7 cellular contexts compared by ENCODE assay signal in the genomic region with DNA sequence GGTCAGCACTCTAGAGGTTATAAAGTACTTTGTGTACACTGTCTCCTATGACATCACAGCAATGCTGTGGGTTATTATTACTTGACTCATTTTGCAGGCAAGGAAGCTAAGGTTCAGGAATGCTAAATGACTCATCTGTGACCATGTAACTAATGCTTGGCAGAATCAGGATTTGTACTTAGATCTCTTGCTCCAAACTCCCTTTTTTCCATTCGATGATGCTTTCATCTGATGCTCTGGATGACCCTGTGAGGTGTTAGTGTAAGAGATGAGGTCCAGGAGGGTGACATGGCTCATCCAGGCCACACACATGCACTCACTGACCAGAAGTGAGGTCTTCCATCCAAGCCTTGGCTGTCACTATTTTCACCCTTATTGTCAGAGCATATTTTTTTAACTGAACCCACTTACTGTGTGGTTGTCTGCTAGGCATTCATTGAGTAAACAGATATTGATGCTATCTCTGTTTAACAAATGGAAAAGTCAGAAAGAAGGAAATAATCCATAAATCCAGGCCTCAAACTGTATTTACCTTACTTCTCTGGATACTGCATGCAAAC. TPM values are rescaled to one million over a fixed set of nuclear protein-coding genes. Genes with fewer than 3 reads are reported as not detected.
DNase-seq lines count a peak whose midpoint lies in the region; ATAC-seq, FAIRE-seq and TF ChIP-seq lines count a peak whose summit lies in the region.

No MANE protein-coding gene starts in this region.

- H3F3A ChIP-seq in PC-3 (ENCODE audit: low read length, unreplicated experiment) = no peaks in the 10 kb centered on the region

- no peaks in the 10 kb centered on the region for H3K9me1 ChIP-seq in endothelial cell of umbilical vein (replicated peaks; ENCODE audit: control insufficient read depth, extremely low read depth, insufficient read depth, low read length)

- dilution Hi-C loops in endothelial cell of umbilical vein (cut with MboI; ENCODE audit: extremely low pct_ligation_motif_present, low sequenced_read_pairs) = no loop called here

- H3K9me3 ChIP-seq in PC-3 (ENCODE audit: low read length) (no peaks in the 10 kb centered on the region), endothelial cell of umbilical vein (replicated peaks; ENCODE audit: control insufficient read depth, insufficient read depth, low read length) (no peaks in the 10 kb centered on the region)

- no peaks in the 10 kb centered on the region for H3K27me3 ChIP-seq in PC-3 (ENCODE audit: low read length)
- no peaks in the 10 kb centered on the region for H3K27me3 ChIP-seq in endothelial cell of umbilical vein (ENCODE audit: control insufficient read depth in 2 of 2, insufficient read depth in 2 of 2, low read length in 2 of 2)

- TF ChIP-seq CTCF in PC-3 (conservative IDR thresholded peaks at IDR 0.05; ENCODE audit: low read depth, low read length) = no peak
- no peak for TF ChIP-seq CTCF in endothelial cell of umbilical vein (IDR thresholded peaks at IDR 0.05; ENCODE audit: extremely low read depth in 1 of 2, insufficient read depth in 1 of 2, low read depth in 1 of 2, low read length in 2 of 2)

- H3K9ac ChIP-seq in PC-3 (ENCODE audit: low read length) (peak overlapping the region; percentile 83), endothelial cell of umbilical vein (replicated peaks; ENCODE audit: extremely low read depth, insufficient read depth, low read length) (no peak overlapping the region)

- BruUV-seq in PC-3 (replicated peaks; lab: Mats Ljungman, UMichigan) = no TSS peak
- TSS peak; percentile 44 for BruUV-seq in endothelial cell of umbilical vein (replicated peaks; lab: Mats Ljungman, UMichigan)

- H3K36me3 ChIP-seq in PC-3 (ENCODE audit: low read depth, low read length) (no peaks in the 10 kb centered on the region), endothelial cell of umbilical vein (ENCODE audit: control insufficient read depth in 2 of 2, extremely low read depth in 1 of 2, insufficient read depth in 2 of 2, low read length in 2 of 2) (no peaks in the 10 kb centered on the region)

- H3K4me2 ChIP-seq in PC-3 (ENCODE audit: low read length) (peak overlapping the region; percentile 66), endothelial cell of umbilical vein (ENCODE audit: insufficient read depth, low read length) (peak overlapping the region; percentile 21)

- ATAC-seq in GM21529 (IDR thresholded peaks at IDR 0.05; ENCODE audit: unreplicated experiment) (peak; percentile 47), PC-3 (peak; percentile 72), HG02798 (IDR thresholded peaks at IDR 0.05; ENCODE audit: poor library complexity, unreplicated experiment) (no peak)

- intact Hi-C loops in PC-3 (cut with micrococcal nuclease) = loop anchor here (2.0 kb wide), 1 partner anchor 65 kb away; no protein-coding TSS in a partner anchor
- intact Hi-C loops in endothelial cell of umbilical vein (cut with micrococcal nuclease) = loop anchor here (2.0 kb wide), 3 partner anchors 53 to 75 kb away; no protein-coding TSS in a partner anchor

- H3K9me2 ChIP-seq in PC-3 (replicated peaks; ENCODE audit: low read length) = no peaks in the 10 kb centered on the region

- DNase-seq in PC-3 (peak; percentile 88), endothelial cell of umbilical vein (ENCODE audit: low read depth, low spot score) (peak; percentile 96), skeletal muscle cell (ENCODE audit: low read depth) (peak; percentile 96), NCI-H526 (lab: John Stamatoyannopoulos, UW) (no peak), NCI-H146 (lab: John Stamatoyannopoulos, UW) (no peak)

- CTCF ChIA-PET in PC-3 (lab: Charles Lee) = interaction anchor here (1.0 kb wide), 1 partner anchor 54 kb away, joined by 3 read pairs; no protein-coding TSS in a partner anchor
- CTCF ChIA-PET in endothelial cell of umbilical vein (lab: Charles Lee) = interaction anchor here (1.1 to 2.7 kb wide), 4 partner anchors 52 to 69 kb away, joined by 3 to 17 read pairs (median 6); no protein-coding TSS in a partner anchor

- H4K20me1 ChIP-seq in PC-3 (ENCODE audit: low read length) (no peaks in the 10 kb centered on the region), endothelial cell of umbilical vein (replicated peaks; ENCODE audit: control insufficient read depth, extremely low read depth, insufficient read depth, low read length) (no peaks in the 10 kb centered on the region)

- H3K4me3 ChIP-seq in PC-3 (ENCODE audit: low read length) = no peak overlapping the region
- H3K4me3 ChIP-seq in endothelial cell of umbilical vein (replicated peaks in 1 of 3; ENCODE audit: insufficient read depth in 1 of 3, low read depth in 1 of 3, low read length in 3 of 3) = no peak overlapping the region
- no peak overlapping the region for H3K4me3 ChIP-seq in skeletal muscle cell (ENCODE audit: low read depth, low read length)

- H3K79me2 ChIP-seq in PC-3 (ENCODE audit: low read length) (no peaks in the 10 kb centered on the region), endothelial cell of umbilical vein (ENCODE audit: control insufficient read depth, insufficient read depth, low read length) (no peaks in the 10 kb centered on the region)

- H3K4me1 ChIP-seq in PC-3 (ENCODE audit: insufficient read depth, low read length) = peaks cover 47% of the 10 kb centered on the region
- H3K4me1 ChIP-seq in endothelial cell of umbilical vein (ENCODE audit: control insufficient read depth, extremely low read depth, insufficient read depth, low read length) = peaks cover 28% of the 10 kb centered on the region

- peak; percentile 89 for FAIRE-seq in endothelial cell of umbilical vein (lab: Jason Lieb, UNC)

- H2AFZ ChIP-seq in PC-3 (ENCODE audit: low read length) (no peak overlapping the region), endothelial cell of umbilical vein (ENCODE audit: low read depth, low read length) (peak overlapping the region; percentile 9)

- TF ChIP-seq POLR2A in endothelial cell of umbilical vein (IDR thresholded peaks at IDR 0.05; ENCODE audit: low read depth, low read length) = no peak

- POLR2A ChIA-PET in PC-3 (lab: Charles Lee; ENCODE audit: unreplicated experiment) (interaction anchor here (0.5 kb wide), 1 partner anchor 708 kb away, joined by 3 read pairs; no protein-coding TSS in a partner anchor), endothelial cell of umbilical vein (lab: Charles Lee) (no interaction called here)

- peak overlapping the region; percentile 99 for H3K27ac ChIP-seq in PC-3 (ENCODE audit: low read length)
- peak overlapping the region; percentile 67 for H3K27ac ChIP-seq in endothelial cell of umbilical vein (ENCODE audit: insufficient read depth, low read depth, low read length)

TF ChIP-seq in endothelial cell of umbilical vein, 7 proteins besides CTCF, POLR2A, EP300 and RAD21:
- no peak for TF ChIP-seq POLR2AphosphoS5 (IDR thresholded peaks at IDR 0.05; ENCODE audit: insufficient read depth, low read depth, low read length)
- TF ChIP-seq MYC (IDR thresholded peaks at IDR 0.05; ENCODE audit: low read depth, low read length) = no peak
- TF ChIP-seq FOS (IDR thresholded peaks at IDR 0.05; ENCODE audit: borderline replicate concordance, insufficient read depth, low read length) = peak; percentile 97
- TF ChIP-seq GATA2 (IDR thresholded peaks at IDR 0.05; ENCODE audit: insufficient read depth, insufficient read length, low read depth, low read length) = peak; percentile 92
- TF ChIP-seq JUN (IDR thresholded peaks at IDR 0.05; ENCODE audit: borderline replicate concordance, insufficient read depth, insufficient read length, low read depth) = peak; percentile 97
- no peak for TF ChIP-seq EZH2 (IDR thresholded peaks at IDR 0.05; ENCODE audit: borderline replicate concordance, low read depth, low read length, severe bottlenecking)
TF ChIP-seq in endothelial cell of umbilical vein: peak in this region for 3.

RNA-seq across cellular contexts. Expression of a gene that starts 59.0 kb away (rescaled TPM):
- total RNA-seq in PC-3 (2014; rRNA removed) (0.12 TPM in 1 of 2 replicates, not detected in the other), endothelial cell of umbilical vein (0.30 TPM in 1 of 2 replicates, not detected in the other)
- polyA plus RNA-seq in endothelial cell of umbilical vein = not detected in 2 replicates
- not detected in 2 replicates for polyA plus RNA-seq in endothelial cell of umbilical vein (2011; cell fraction: cytosol; rRNA removed)
- 0.12 TPM in 1 of 2 replicates, not detected in the other for polyA plus RNA-seq in endothelial cell of umbilical vein (2011; cell fraction: nucleus; rRNA removed)
- polyA plus RNA-seq in endothelial cell of umbilical vein (2012) = not detected in 2 replicates
- polyA minus RNA-seq in endothelial cell of umbilical vein = 1.0 TPM in 1 of 2 replicates, not detected in the other
- polyA minus RNA-seq in endothelial cell of umbilical vein (2011; cell fraction: cytosol; rRNA and poly(A)+ RNA removed) = not detected
- not detected in 2 replicates for polyA minus RNA-seq in endothelial cell of umbilical vein (2011; cell fraction: nucleus; rRNA and poly(A)+ RNA removed)

Comparison
In these comparisons a context has a peak if more than half of its experiments do, and no peak if none do; other contexts are left out.
1. DNase-seq: peak in PC-3 (single experiment), endothelial cell of umbilical vein (single experiment) and skeletal muscle cell (single experiment); none in NCI-H526 (0 of 2) and NCI-H146 (single experiment).